In genomic region chr6:32685603-32686002, GRCh38 we compare ENCODE assay signal across 9 cellular contexts. TPM values are rescaled to one million over a fixed set of nuclear protein-coding genes. Genes with fewer than 3 reads are reported as not detected.
DNase-seq lines count a peak whose midpoint lies in the region; ATAC-seq and TF ChIP-seq lines count a peak whose summit lies in the region.
"Had no signal": no experiment of that assay in that cellular context is flagged by ENCODE, and none has a peak within 500 bp of the region (broad histone marks: within the 10 kb centered on the region; RNA-seq: fewer than 3 reads in every experiment).

No MANE protein-coding gene starts in this region.

- H3K4me3 ChIP-seq in fibroblast of villous mesenchyme (ENCODE audit: low read depth, low read length): no peak overlapping the region

- intact Hi-C loops in posterior vena cava (cut with DNase I): no loop called here

- DNase-seq in M059J (ENCODE audit: low read depth) (peak; percentile 7), fibroblast of villous mesenchyme (ENCODE audit: low read depth) (peak; percentile 4), mesothelial cell of epicardium (ENCODE audit: low spot score in 2 of 2, unreplicated experiment in 2 of 2) (no peak), 8988T (no peak), mucosa of gallbladder (ENCODE audit: low spot score) (no peak), posterior vena cava (ENCODE audit: low spot score) (no peak)

- no peaks in the 10 kb centered on the region for H3K36me3 Mint-ChIP-seq in mesothelial cell of epicardium

- TF ChIP-seq CTCF in fibroblast of villous mesenchyme (IDR thresholded peaks at IDR 0.05; ENCODE audit: insufficient read depth, low read depth, low read length) (no peak), mesothelial cell of epicardium (IDR thresholded peaks at IDR 0.05; ENCODE audit: unreplicated experiment) (no peak)

- H3K27me3 Mint-ChIP-seq in mesothelial cell of epicardium (ENCODE audit: low read depth): peaks cover 28% of the 10 kb centered on the region

- no peaks in the 10 kb centered on the region for H3K4me1 Mint-ChIP-seq in mesothelial cell of epicardium

- ATAC-seq in GM18508 (IDR thresholded peaks at IDR 0.05; ENCODE audit: insufficient read depth, unreplicated experiment) (peak; percentile 60), GM21723 (IDR thresholded peaks at IDR 0.05; ENCODE audit: unreplicated experiment) (peak; percentile 75)

- no peaks in the 10 kb centered on the region for H3K9me3 Mint-ChIP-seq in mesothelial cell of epicardium

- no peak overlapping the region for H3K27ac Mint-ChIP-seq in mesothelial cell of epicardium

- H3K4me3 Mint-ChIP-seq in mesothelial cell of epicardium: no peak overlapping the region

RNA-seq across cellular contexts. Expression of gene HLA-DQB1, which starts 19.1 kb away (rescaled TPM):
- total RNA-seq in M059J (2014; rRNA removed; shearing (Covaris generic)): not detected in 2 replicates
- total RNA-seq in fibroblast of villous mesenchyme (not detected in 2 replicates), mesothelial cell of epicardium (9.0 to 9.8 TPM (median 9.7 TPM) in 3 replicates), mucosa of gallbladder (23.2 TPM), posterior vena cava (10 to 100 TPM in 1 of 2 donors, 1 to 10 TPM in 1; 4.2 to 13.8 TPM)

RNA-seq across cellular contexts. Expression of gene HLA-DQA1, which starts 48.4 kb away (rescaled TPM):
- total RNA-seq in M059J (2014; rRNA removed; shearing (Covaris generic)): not detected in 2 replicates
- not detected in 2 replicates for total RNA-seq in fibroblast of villous mesenchyme
- total RNA-seq in mesothelial cell of epicardium: not detected in 3 replicates
- total RNA-seq in mucosa of gallbladder: 38.8 TPM
- total RNA-seq in posterior vena cava: 10 to 100 TPM in 1 of 2 donors, 1 to 10 TPM in 1; 8.7 to 10.8 TPM
- total RNA-seq: glomerular endothelial cell had no signal

RNA-seq across cellular contexts. Expression of gene HLA-DQA2, which starts 55.6 kb away (rescaled TPM):
- total RNA-seq in M059J (2014; rRNA removed; shearing (Covaris generic)): not detected in 2 replicates
- not detected in 2 replicates for total RNA-seq in fibroblast of villous mesenchyme
- not detected in 3 replicates for total RNA-seq in mesothelial cell of epicardium
- total RNA-seq in mucosa of gallbladder: 2.4 TPM
- total RNA-seq in posterior vena cava: 1 to 10 TPM in 1 of 2 donors, under 1 TPM in 1; 0.52 to 1.1 TPM
- total RNA-seq: glomerular endothelial cell had no signal

Comparison
In these comparisons a context has a peak if more than half of its experiments do, and no peak if none do; other contexts are left out.
1. DNase-seq: peak in M059J (single experiment) and fibroblast of villous mesenchyme (single experiment); none in mesothelial cell of epicardium (0 of 2), 8988T (single experiment), mucosa of gallbladder (single experiment) and posterior vena cava (single experiment).